ENCODE assay signal across 8 cellular contexts in genomic region chr4:47031713-47032404, GRCh38. TPM values are rescaled to one million over a fixed set of nuclear protein-coding genes. Genes with fewer than 3 reads are reported as not detected.
DNase-seq lines count a peak whose midpoint lies in the region; ATAC-seq, FAIRE-seq and TF ChIP-seq lines count a peak whose summit lies in the region.

No MANE protein-coding gene starts in this region.

- H3K27me3 ChIP-seq in MG63, result no peaks in the 10 kb centered on the region
- peaks cover 25% of the 10 kb centered on the region for H3K27me3 ChIP-seq in lower lobe of right lung (ENCODE audit: low read depth)
- H3K27me3 ChIP-seq in upper lobe of left lung, result peaks cover 0 to 6% (median 0%) of the 10 kb centered on the region in 4 donors

- TF ChIP-seq CTCF in GM13976 (IDR thresholded peaks at IDR 0.05; ENCODE audit: borderline replicate concordance, control extremely low read depth, extremely low read depth, insufficient read depth, missing control alignments) (no peak), chondrocyte (IDR thresholded peaks at IDR 0.05) (no peak), lower lobe of right lung (IDR thresholded peaks at IDR 0.05) (no peak), upper lobe of left lung (IDR thresholded peaks at IDR 0.05) (no peak)

- H3K4me1 ChIP-seq in lower lobe of right lung (peaks cover 14% of the 10 kb centered on the region), upper lobe of left lung (peaks cover 7 to 14% (median 10%) of the 10 kb centered on the region in 4 donors)

- H3K36me3 ChIP-seq in MG63, result no peaks in the 10 kb centered on the region
- no peaks in the 10 kb centered on the region for H3K36me3 ChIP-seq in lower lobe of right lung
- H3K36me3 ChIP-seq in upper lobe of left lung, result no peaks in the 10 kb centered on the region

- H3K27ac ChIP-seq in lower lobe of right lung (no peak overlapping the region), upper lobe of left lung (no peak overlapping the region)

- peaks cover 3% of the 10 kb centered on the region for H3K36me3 Mint-ChIP-seq in chondrocyte (ENCODE audit: low read depth)

- no peak for TF ChIP-seq POLR2A in upper lobe of left lung (IDR thresholded peaks at IDR 0.05)

- H3K9me3 ChIP-seq in MG63, result no peaks in the 10 kb centered on the region
- no peaks in the 10 kb centered on the region for H3K9me3 ChIP-seq in lower lobe of right lung
- no peaks in the 10 kb centered on the region for H3K9me3 ChIP-seq in upper lobe of left lung

- H3K4me3 ChIP-seq in MG63 (peak overlapping the region; percentile 54), lower lobe of right lung (peak overlapping the region; percentile 45), upper lobe of left lung (peak overlapping the region in 3 of 4 donors; percentile 25 to 44 (median 36))

- no peak for TF ChIP-seq EP300 in upper lobe of left lung (IDR thresholded peaks at IDR 0.05)

- peak overlapping the region; percentile 57 for H3K4me3 Mint-ChIP-seq in chondrocyte (ENCODE audit: unreplicated experiment)

- no peak overlapping the region for H3K27ac Mint-ChIP-seq in chondrocyte (ENCODE audit: unreplicated experiment)

- H3K9me3 Mint-ChIP-seq in chondrocyte (ENCODE audit: low read depth), result no peaks in the 10 kb centered on the region

- intact Hi-C loops in lower lobe of right lung (cut with DNase I), result no loop called here

- WGBS in upper lobe of left lung, 2 donors, result 2% methylated on average over 12 to 19 of the region's 19 CpGs

- FAIRE-seq in HTR-8/SVneo (lab: Jason Lieb, UNC), result no peak

- ATAC-seq in lower lobe of right lung (peak; percentile 64 to 69), upper lobe of left lung (ENCODE audit: low FRiP score in 2 of 2) (peak in 1 of 2 donors; percentile 47)

- DNase-seq in GM13976 (ENCODE audit: low spot score) (peak; percentile 27), MG63 (no peak), chondrocyte (ENCODE audit: low spot score) (peak; percentile 72), lower lobe of right lung (no peak), upper lobe of left lung (no peak), hepatic stellate cell (ENCODE audit: low spot score) (no peak), HTR-8/SVneo (ENCODE audit: insufficient read length, low spot score) (no peak), KBM-7 (no peak)

- in situ Hi-C loops in GM13976 (cut with MboI; ENCODE audit: low sequenced_read_pairs, unreplicated experiment), result loop anchor here (25.0 kb wide), 1 partner anchor 95 kb away; no protein-coding TSS in a partner anchor
- in situ Hi-C loops in KBM-7 (cut with MboI; ENCODE audit: low pct_unique_long_range_greater_than_20kb, low sequenced_read_pairs), result no loop called here

- H3K27me3 Mint-ChIP-seq in chondrocyte (ENCODE audit: low read depth), result peaks cover 55% of the 10 kb centered on the region

- peaks cover 22% of the 10 kb centered on the region for H3K4me1 Mint-ChIP-seq in chondrocyte (ENCODE audit: low read depth)

RNA-seq across cellular contexts. Expression of gene GABRB1, which starts 0.5 kb away (rescaled TPM):
- 0.59 TPM in 1 of 2 replicates, not detected in the other for total RNA-seq in MG63 (2014; rRNA removed; shearing (Covaris generic); ENCODE audit: low replicate concordance)
- not detected in 3 replicates for total RNA-seq in chondrocyte
- total RNA-seq in lower lobe of right lung, result not detected
- not detected for total RNA-seq in upper lobe of left lung

RNA-seq across cellular contexts. Expression of gene GABRA4, which starts 38.5 kb away (rescaled TPM):
- not detected in 2 replicates for total RNA-seq in MG63 (2014; rRNA removed; shearing (Covaris generic); ENCODE audit: low replicate concordance)
- total RNA-seq in chondrocyte (not detected in 3 replicates), lower lobe of right lung (not detected), upper lobe of left lung (not detected)

Comparison
In these comparisons a context has a peak if more than half of its experiments do, and no peak if none do; other contexts are left out.
1. DNase-seq: peak in GM13976 (single experiment) and chondrocyte (single experiment); none in MG63 (single experiment), lower lobe of right lung (single experiment), upper lobe of left lung (0 of 2), hepatic stellate cell (single experiment), HTR-8/SVneo (single experiment) and KBM-7 (single experiment).
2. Peak in every context shown above with its lines, with median percentiles within 50 percentile points of each other: H3K4me3 ChIP-seq.